In the genomic region with DNA sequence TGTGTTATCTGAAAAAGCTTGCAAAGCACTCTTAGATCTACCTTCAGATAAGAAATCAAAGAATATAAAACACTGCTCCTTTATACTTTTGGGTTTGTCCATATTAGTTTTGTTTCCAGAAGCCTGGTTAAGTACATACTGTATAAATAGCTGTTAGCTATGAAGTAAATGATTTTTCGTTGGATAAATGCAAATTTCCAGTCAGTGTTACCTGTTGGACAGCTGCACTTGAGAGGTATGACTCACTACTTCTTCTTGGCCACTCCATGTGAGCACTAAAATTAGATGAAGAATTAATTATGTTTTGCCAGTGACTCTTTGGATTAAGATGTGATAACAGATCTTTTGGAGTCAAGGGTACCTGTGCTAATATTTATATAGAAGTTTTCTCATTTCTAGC, we compare ENCODE assay signal across 13 cellular contexts.
"Had no signal": no experiment of that assay in that cellular context is flagged by ENCODE, and none has a peak within 500 bp of the region (broad histone marks: within the 10 kb centered on the region; RNA-seq: fewer than 3 reads in every experiment).

No MANE protein-coding gene starts in this region.

- DNase-seq: activated T-cell treated with anti-CD3 and anti-CD28 coated beads, Interleukin-2, amount 50 U/mL, for 1 hour; aorta; caudate nucleus; dermis blood vessel endothelial cell; effector CD8-positive, alpha-beta T cell; foreskin melanocyte; immature natural killer cell; kidney glomerular epithelial cell; left ventricle myocardium inferior; midbrain; natural killer cell; stimulated activated CD4-positive, alpha-beta T cell treated with anti-CD3 and anti-CD28 coated beads, Interleukin-4, amount 100 ng/mL, for 4 hours; stimulated activated naive CD8-positive, alpha-beta T cell treated with anti-CD3 and anti-CD28 coated beads, Interleukin-15, Interleukin-2, amounts not matched to agents 100 U/mL and 50 U/mL, for 24 hours had no signal

- H3K4me3 ChIP-seq: left ventricle myocardium inferior had no signal
